In the genomic region with DNA sequence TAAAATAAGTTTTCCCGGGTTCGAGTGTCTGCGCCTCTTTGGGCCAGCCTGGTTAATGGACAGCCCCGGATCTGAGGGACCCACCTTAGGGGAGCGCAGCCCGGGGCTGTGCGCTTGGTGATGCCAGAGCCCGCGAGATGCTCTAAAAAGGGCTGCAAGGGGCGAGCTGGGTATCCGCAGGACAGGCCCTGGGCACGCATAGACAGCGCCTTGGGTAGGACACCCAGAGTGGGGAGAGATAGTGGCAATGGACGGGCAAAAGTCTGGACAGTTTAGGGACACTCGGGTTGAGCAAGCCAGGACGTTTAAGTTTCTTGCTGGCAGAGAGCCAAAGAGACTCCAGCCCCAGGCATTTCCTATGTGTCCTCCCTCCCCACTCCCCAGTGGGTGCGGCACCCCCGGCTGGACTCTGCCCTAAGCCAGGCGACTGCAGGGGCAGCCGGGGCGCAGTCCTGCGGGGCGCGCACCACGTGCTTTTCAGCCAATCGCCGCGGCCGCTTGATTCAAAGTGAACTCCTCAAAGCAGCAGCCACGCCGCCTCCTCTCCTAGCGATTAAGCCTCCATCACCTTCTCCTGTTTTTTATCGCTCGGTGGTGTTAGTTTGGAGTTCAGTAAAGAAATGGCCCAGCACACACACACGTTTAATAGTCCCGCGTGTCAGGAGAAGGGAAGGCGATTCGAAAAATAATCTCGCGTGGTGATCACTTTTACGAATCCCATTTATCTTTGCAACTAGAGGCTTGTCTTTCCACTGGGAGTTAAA, we compare ENCODE assay signal across 8 cellular contexts. TPM values are rescaled to one million over a fixed set of nuclear protein-coding genes. Genes with fewer than 3 reads are reported as not detected.
DNase-seq lines count a peak whose midpoint lies in the region; ATAC-seq and TF ChIP-seq lines count a peak whose summit lies in the region.

No MANE protein-coding gene starts in this region.

- peaks cover 39% of the 10 kb centered on the region for H3K27me3 Mint-ChIP-seq in T-helper 17 cell
- H3K27me3 Mint-ChIP-seq in chondrocyte (ENCODE audit: low read depth): no peaks in the 10 kb centered on the region

- H3K9me3 ChIP-seq in T-helper 17 cell (ENCODE audit: control insufficient read depth, low read length, poor library complexity, severe bottlenecking): no peaks in the 10 kb centered on the region

- H3K4me3 Mint-ChIP-seq in T-helper 17 cell (peak overlapping the region; percentile 91), chondrocyte (ENCODE audit: unreplicated experiment) (peak overlapping the region; percentile 95)

- H3K9me3 Mint-ChIP-seq in chondrocyte (ENCODE audit: low read depth): no peaks in the 10 kb centered on the region

- TF ChIP-seq CTCF in chondrocyte (IDR thresholded peaks at IDR 0.05): no peak

- H3K36me3 Mint-ChIP-seq in T-helper 17 cell (ENCODE audit: low read depth) (no peaks in the 10 kb centered on the region), chondrocyte (ENCODE audit: low read depth) (no peaks in the 10 kb centered on the region)

- H3K4me1 Mint-ChIP-seq in T-helper 17 cell: peaks cover 26% of the 10 kb centered on the region
- peaks cover 54% of the 10 kb centered on the region for H3K4me1 Mint-ChIP-seq in chondrocyte (ENCODE audit: low read depth)

- H3K27ac Mint-ChIP-seq in T-helper 17 cell: peak overlapping the region; percentile 69
- H3K27ac Mint-ChIP-seq in chondrocyte (ENCODE audit: unreplicated experiment): peak overlapping the region; percentile 82

- DNase-seq in DMS79 treated with DMSO at 0.1 percent for 48 hours (lab: John Stamatoyannopoulos, UW): peak; percentile 64
- peak; percentile 49 for DNase-seq in KG1 (lab: John Stamatoyannopoulos, UW)
- no peak for DNase-seq in T-helper 17 cell
- DNase-seq in chondrocyte (ENCODE audit: low spot score): peak; percentile 95
- DNase-seq in kidney tubule cell (ENCODE audit: low spot score): peak; percentile 91
- DNase-seq in stimulated activated CD4-positive, alpha-beta T cell treated with anti-CD3 and anti-CD28 coated beads, Interleukin-12 subunit alpha, Interleukin-12 subunit beta, amount 100 ng/mL, for 4 hours: peak; percentile 42
- DNase-seq in NCI-H1048 (lab: John Stamatoyannopoulos, UW): no peak

- ATAC-seq in GM21717 (IDR thresholded peaks at IDR 0.05; ENCODE audit: unreplicated experiment): peak; percentile 15
- peak; percentile 15 for ATAC-seq in T-helper 17 cell

RNA-seq across cellular contexts. Expression of a gene that starts 0.7 kb away (rescaled TPM):
- total RNA-seq in T-helper 17 cell (under 1 TPM; 0.70 to 0.89 TPM), chondrocyte (37.4 to 53.6 TPM (median 51.1 TPM) in 3 replicates)

RNA-seq across cellular contexts. Expression of a gene that starts 43.8 kb away (rescaled TPM):
- 10 to 100 TPM; 38.2 to 43.2 TPM for total RNA-seq in T-helper 17 cell
- 125 to 153 TPM (median 126 TPM) in 3 replicates for total RNA-seq in chondrocyte

Comparison
In these comparisons a context has a peak if more than half of its experiments do, and no peak if none do; other contexts are left out.
1. DNase-seq: peak in DMS79 treated with DMSO at 0.1 percent for 48 hours (single experiment), KG1 (single experiment), chondrocyte (single experiment), kidney tubule cell (single experiment) and stimulated activated CD4-positive, alpha-beta T cell treated with anti-CD3 and anti-CD28 coated beads, Interleukin-12 subunit alpha, Interleukin-12 subunit beta, amount 100 ng/mL, for 4 hours (single experiment); none in T-helper 17 cell (0 of 3) and NCI-H1048 (single experiment).
2. RNA of a gene that starts 0.7 kb away (total RNA-seq): 37.4 to 53.6 TPM in chondrocyte; 0.70 to 0.89 TPM in T-helper 17 cell; every median in the first group is over 10 times any median in the second.